In the genomic region with DNA sequence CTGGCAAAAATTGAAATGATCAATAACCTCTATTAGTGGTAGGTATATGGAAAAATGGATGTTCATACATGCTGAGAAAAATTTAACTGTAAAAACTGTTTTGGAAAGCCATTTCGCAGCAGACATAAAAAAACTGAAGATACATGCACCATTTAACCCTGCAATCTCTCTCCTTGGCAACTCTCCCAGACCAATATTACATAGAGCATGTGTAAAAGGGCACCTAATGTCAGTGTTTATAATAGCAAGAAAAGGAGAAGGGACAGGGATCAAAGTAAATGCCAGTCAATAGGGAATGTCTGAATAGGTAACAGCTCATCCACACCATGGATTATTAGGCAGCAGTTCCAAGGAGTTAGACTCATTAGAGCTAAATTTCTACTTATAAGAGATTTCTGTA, we compare ENCODE assay signal across 2 cellular contexts.
TF ChIP-seq lines count a peak whose summit lies in the region.

No MANE protein-coding gene starts in this region.

TF ChIP-seq in SK-N-SH, 30 proteins besides CTCF, POLR2A, EP300 and RAD21 (continued from another document):
- TF ChIP-seq REST (IDR thresholded peaks at IDR 0.05; ENCODE audit: low read depth, low read length) (no peak), RFX5 (IDR thresholded peaks at IDR 0.05; ENCODE audit: low read length) (no peak), EZH2phosphoT487 (IDR thresholded peaks at IDR 0.05; ENCODE audit: borderline replicate concordance, low read depth) (no peak), YY1 (IDR thresholded peaks at IDR 0.05; ENCODE audit: low read depth) (no peak), TAF1 (IDR thresholded peaks at IDR 0.05; ENCODE audit: borderline replicate concordance, low read depth, low read length) (no peak), RXRA (IDR thresholded peaks at IDR 0.05; ENCODE audit: borderline replicate concordance, low read depth) (no peak), FOSL2 (IDR thresholded peaks at IDR 0.05; ENCODE audit: borderline replicate concordance, low read depth) (no peak), SMC3 (IDR thresholded peaks at IDR 0.05; ENCODE audit: low read depth, low read length) (no peak), TEAD4 (IDR thresholded peaks at IDR 0.05; ENCODE audit: borderline replicate concordance, insufficient read depth) (no peak)
- TF ChIP-seq, protein P1, sequence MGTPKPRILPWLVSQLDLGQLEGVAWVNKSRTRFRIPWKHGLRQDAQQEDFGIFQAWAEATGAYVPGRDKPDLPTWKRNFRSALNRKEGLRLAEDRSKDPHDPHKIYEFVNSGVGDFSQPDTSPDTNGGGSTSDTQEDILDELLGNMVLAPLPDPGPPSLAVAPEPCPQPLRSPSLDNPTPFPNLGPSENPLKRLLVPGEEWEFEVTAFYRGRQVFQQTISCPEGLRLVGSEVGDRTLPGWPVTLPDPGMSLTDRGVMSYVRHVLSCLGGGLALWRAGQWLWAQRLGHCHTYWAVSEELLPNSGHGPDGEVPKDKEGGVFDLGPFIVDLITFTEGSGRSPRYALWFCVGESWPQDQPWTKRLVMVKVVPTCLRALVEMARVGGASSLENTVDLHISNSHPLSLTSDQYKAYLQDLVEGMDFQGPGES (IDR thresholded peaks at IDR 0.05; ENCODE audit: low read depth, low read length), result no peak

TF ChIP-seq in SK-N-SH treated with all-trans-retinoic acid at 6 μM for 48 hours, 23 proteins besides CTCF, POLR2A, EP300 and RAD21 (continued from another document):
- TF ChIP-seq, protein P2, sequence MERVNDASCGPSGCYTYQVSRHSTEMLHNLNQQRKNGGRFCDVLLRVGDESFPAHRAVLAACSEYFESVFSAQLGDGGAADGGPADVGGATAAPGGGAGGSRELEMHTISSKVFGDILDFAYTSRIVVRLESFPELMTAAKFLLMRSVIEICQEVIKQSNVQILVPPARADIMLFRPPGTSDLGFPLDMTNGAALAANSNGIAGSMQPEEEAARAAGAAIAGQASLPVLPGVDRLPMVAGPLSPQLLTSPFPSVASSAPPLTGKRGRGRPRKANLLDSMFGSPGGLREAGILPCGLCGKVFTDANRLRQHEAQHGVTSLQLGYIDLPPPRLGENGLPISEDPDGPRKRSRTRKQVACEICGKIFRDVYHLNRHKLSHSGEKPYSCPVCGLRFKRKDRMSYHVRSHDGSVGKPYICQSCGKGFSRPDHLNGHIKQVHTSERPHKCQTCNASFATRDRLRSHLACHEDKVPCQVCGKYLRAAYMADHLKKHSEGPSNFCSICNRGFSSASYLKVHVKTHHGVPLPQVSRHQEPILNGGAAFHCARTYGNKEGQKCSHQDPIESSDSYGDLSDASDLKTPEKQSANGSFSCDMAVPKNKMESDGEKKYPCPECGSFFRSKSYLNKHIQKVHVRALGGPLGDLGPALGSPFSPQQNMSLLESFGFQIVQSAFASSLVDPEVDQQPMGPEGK (CRISPR knock-in tag; IDR thresholded peaks at IDR 0.05; ENCODE audit: borderline replicate concordance), result no peak
- no peak for TF ChIP-seq SNAI2 (CRISPR knock-in tag; IDR thresholded peaks at IDR 0.05)
- no peak for TF ChIP-seq ZFP30 (CRISPR knock-in tag; IDR thresholded peaks at IDR 0.05)
- TF ChIP-seq ZNF8 (CRISPR knock-in tag; IDR thresholded peaks at IDR 0.05), result no peak
- TF ChIP-seq CREB5 (CRISPR knock-in tag; IDR thresholded peaks at IDR 0.05; ENCODE audit: low read depth), result no peak
